ENCODE assay signal across 9 cellular contexts in the genomic region with DNA sequence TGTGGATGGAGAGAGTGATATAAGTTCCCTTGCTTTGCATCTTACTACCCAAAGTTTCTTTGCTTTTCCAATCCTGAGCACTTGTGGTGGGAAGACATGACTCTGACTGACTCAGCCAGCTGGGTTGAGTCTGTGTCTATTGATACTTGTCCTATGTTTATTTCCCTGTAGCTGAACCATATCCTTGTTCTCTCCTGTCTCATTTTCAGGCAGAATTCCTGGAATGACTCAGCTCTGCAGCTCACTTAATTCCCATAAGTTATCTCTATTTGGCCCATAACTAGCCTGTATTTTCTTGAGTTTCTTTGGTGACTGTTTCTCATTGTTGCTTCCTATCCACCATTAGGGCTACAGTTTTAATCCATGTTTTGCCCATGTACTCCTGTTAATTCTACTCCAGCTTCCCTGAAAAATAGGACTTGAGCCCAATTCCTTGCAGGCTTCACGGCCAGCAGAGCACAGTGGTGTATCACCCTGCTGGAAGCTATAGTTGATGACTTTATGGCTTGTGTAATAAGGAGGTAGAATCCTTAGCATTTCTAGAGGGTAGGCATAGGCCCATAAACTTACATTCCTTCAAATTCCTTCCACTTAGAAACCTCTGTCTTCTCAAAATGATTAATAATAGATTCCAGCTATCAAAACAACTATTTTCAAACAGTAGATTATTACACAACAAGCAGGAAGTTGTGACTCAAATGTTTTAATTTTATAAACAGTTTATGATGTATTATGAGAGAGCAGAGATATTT.
DNase-seq lines count a peak whose midpoint lies in the region; ATAC-seq and TF ChIP-seq lines count a peak whose summit lies in the region.
"Had no signal": no experiment of that assay in that cellular context is flagged by ENCODE, and none has a peak within 500 bp of the region (broad histone marks: within the 10 kb centered on the region; RNA-seq: fewer than 3 reads in every experiment).

No MANE protein-coding gene starts in this region.

- H3K27me3 Mint-ChIP-seq in mesothelial cell of epicardium (ENCODE audit: low read depth) = no peaks in the 10 kb centered on the region
- peaks cover 2% of the 10 kb centered on the region for H3K27me3 Mint-ChIP-seq in activated T-cell treated with anti-CD3 and anti-CD28 coated beads, Interleukin-2, amount 50 U/mL, for 4 hours (ENCODE audit: low read depth)
- H3K27me3 Mint-ChIP-seq: activated B cell treated with CpG ODN at 0.5 μM for 24 hours had no signal

- no peaks in the 10 kb centered on the region for H3K36me3 Mint-ChIP-seq in mesothelial cell of epicardium
- no peaks in the 10 kb centered on the region for H3K36me3 Mint-ChIP-seq in activated T-cell treated with anti-CD3 and anti-CD28 coated beads, Interleukin-2, amount 50 U/mL, for 4 hours (ENCODE audit: insufficient read depth)

- H3K36me3 ChIP-seq in MG63 = no peaks in the 10 kb centered on the region
- H3K36me3 ChIP-seq in aorta (ENCODE audit: control insufficient read depth in 1 of 2, insufficient read depth in 2 of 2, low read length in 1 of 2) = no peaks in the 10 kb centered on the region

- intact Hi-C loops in aorta (cut with DNase I) = no loop called here

- WGBS in aorta, 2 donors = 29 to 37% methylated on average over 1 of the region's 1 CpG

- DNase-seq in MG63 = peak; percentile 80
- peak; percentile 94 for DNase-seq in epithelial cell of proximal tubule (ENCODE audit: low read depth)
- no peak for DNase-seq in mesothelial cell of epicardium (ENCODE audit: low spot score in 2 of 2, unreplicated experiment in 2 of 2)
- DNase-seq in aorta = no peak
- no peak for DNase-seq in activated effector memory CD4-positive, alpha-beta T cell treated with anti-CD3 and anti-CD28 coated beads, Interleukin-2, amount 50 U/mL, for 16 hours
- DNase-seq in Ammon's horn (ENCODE audit: low spot score) = no peak
- no peak for DNase-seq in activated T-cell treated with anti-CD3 and anti-CD28 coated beads, Interleukin-2, amount 50 U/mL, for 4 hours
- DNase-seq: activated B cell treated with CpG ODN at 0.5 μM for 24 hours, occipital lobe had no signal

- peaks cover 11% of the 10 kb centered on the region for H3K9me3 Mint-ChIP-seq in mesothelial cell of epicardium
- H3K9me3 Mint-ChIP-seq in activated T-cell treated with anti-CD3 and anti-CD28 coated beads, Interleukin-2, amount 50 U/mL, for 4 hours = no peaks in the 10 kb centered on the region
- H3K9me3 Mint-ChIP-seq: activated B cell treated with CpG ODN at 0.5 μM for 24 hours had no signal

- H3K4me3 ChIP-seq in MG63 (no peak overlapping the region), epithelial cell of proximal tubule (ENCODE audit: low read depth, low read length) (no peak overlapping the region), aorta (ENCODE audit: low read length in 2 of 2) (no peak overlapping the region)

- H3K4me3 Mint-ChIP-seq in mesothelial cell of epicardium = no peak overlapping the region
- no peak overlapping the region for H3K4me3 Mint-ChIP-seq in activated T-cell treated with anti-CD3 and anti-CD28 coated beads, Interleukin-2, amount 50 U/mL, for 4 hours
- H3K4me3 Mint-ChIP-seq: activated B cell treated with CpG ODN at 0.5 μM for 24 hours had no signal

- H3K27ac Mint-ChIP-seq in mesothelial cell of epicardium = peak overlapping the region; percentile 22
- H3K27ac Mint-ChIP-seq: activated B cell treated with CpG ODN at 0.5 μM for 24 hours had no signal

- peaks cover 0 to 2% of the 10 kb centered on the region in 2 donors for H3K4me1 ChIP-seq in aorta (ENCODE audit: control insufficient read depth in 1 of 2, insufficient read depth in 2 of 2, low read length in 2 of 2)

- no peaks in the 10 kb centered on the region for H3K27me3 ChIP-seq in MG63
- no peaks in the 10 kb centered on the region for H3K27me3 ChIP-seq in aorta (ENCODE audit: control insufficient read depth in 1 of 2, insufficient read depth in 2 of 2, low read length in 1 of 2)

- H3K9me3 ChIP-seq in MG63 = no peaks in the 10 kb centered on the region
- no peaks in the 10 kb centered on the region for H3K9me3 ChIP-seq in aorta (ENCODE audit: control insufficient read depth, low read length)

- peak overlapping the region in 1 of 2 donors; percentile 51 for H3K27ac ChIP-seq in aorta (ENCODE audit: low read depth in 1 of 2, low read length in 2 of 2)

- H3K4me1 Mint-ChIP-seq in mesothelial cell of epicardium = peaks cover 25% of the 10 kb centered on the region
- no peaks in the 10 kb centered on the region for H3K4me1 Mint-ChIP-seq in activated T-cell treated with anti-CD3 and anti-CD28 coated beads, Interleukin-2, amount 50 U/mL, for 4 hours (ENCODE audit: low read depth)
- H3K4me1 Mint-ChIP-seq: activated B cell treated with CpG ODN at 0.5 μM for 24 hours had no signal

- TF ChIP-seq CTCF in epithelial cell of proximal tubule (conservative IDR thresholded peaks at IDR 0.05; ENCODE audit: low read depth, low read length) = peak; percentile 18
- no peak for TF ChIP-seq CTCF in mesothelial cell of epicardium (IDR thresholded peaks at IDR 0.05; ENCODE audit: unreplicated experiment)

- peak; percentile 67 for ATAC-seq in aorta (ENCODE audit: low FRiP score)
- no peak for ATAC-seq in activated T-cell treated with anti-CD3 and anti-CD28 coated beads, Interleukin-2, amount 50 U/mL, for 4 hours

Comparison
In these comparisons a context has a peak if more than half of its experiments do, and no peak if none do; other contexts are left out.
1. DNase-seq: peak in MG63 (single experiment) and epithelial cell of proximal tubule (single experiment); none in mesothelial cell of epicardium (0 of 2), aorta (0 of 2), activated effector memory CD4-positive, alpha-beta T cell treated with anti-CD3 and anti-CD28 coated beads, Interleukin-2, amount 50 U/mL, for 16 hours (single experiment), Ammon's horn (single experiment) and activated T-cell treated with anti-CD3 and anti-CD28 coated beads, Interleukin-2, amount 50 U/mL, for 4 hours (single experiment).